21 cellular contexts compared by ENCODE assay signal in the genomic region with DNA sequence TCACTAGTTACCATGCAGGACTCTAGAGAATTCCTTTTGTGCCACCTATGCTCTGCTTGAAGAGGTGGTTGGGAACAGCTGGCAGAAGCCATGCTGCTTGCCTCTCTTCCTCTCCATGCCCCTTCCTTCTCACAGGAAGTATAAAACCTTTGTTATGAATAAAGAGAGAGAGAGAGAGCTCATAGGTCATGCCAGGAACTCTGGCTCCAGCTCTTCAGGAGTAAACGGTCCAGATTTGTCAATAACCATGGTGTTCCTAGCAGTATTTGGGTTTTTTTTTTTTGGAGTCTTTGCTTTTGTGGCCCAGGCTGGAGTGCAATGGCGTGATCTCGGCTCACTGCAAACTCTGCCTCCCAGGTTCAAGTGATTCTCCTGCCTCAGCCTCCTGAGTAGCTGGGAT.
DNase-seq lines count a peak whose midpoint lies in the region; ATAC-seq, FAIRE-seq and TF ChIP-seq lines count a peak whose summit lies in the region.
"Had no signal": no experiment of that assay in that cellular context is flagged by ENCODE, and none has a peak within 500 bp of the region (broad histone marks: within the 10 kb centered on the region; RNA-seq: fewer than 3 reads in every experiment).

No MANE protein-coding gene starts in this region.

- H3K9ac ChIP-seq in keratinocyte (ENCODE audit: control insufficient read depth, extremely low read depth, insufficient read depth, low read length), result no peak overlapping the region
- H3K9ac ChIP-seq: BLaER1 had no signal

- H3K27ac ChIP-seq in keratinocyte (ENCODE audit: control insufficient read depth, insufficient read depth, low read length), result no peak overlapping the region
- H3K27ac ChIP-seq: BLaER1, C4-2B had no signal

- no peak for TF ChIP-seq CTCF in keratinocyte (optimal IDR thresholded peaks at IDR 0.05 in 1 of 3, IDR thresholded peaks at IDR 0.05 in 1 of 3, conservative IDR thresholded peaks at IDR 0.05 in 1 of 3; ENCODE audit: extremely low read depth in 1 of 3, insufficient read depth in 2 of 3, low read length in 3 of 3)

- no peaks in the 10 kb centered on the region for H4K20me1 ChIP-seq in keratinocyte (ENCODE audit: control insufficient read depth, extremely low read depth, insufficient read depth, low read length)
- H4K20me1 ChIP-seq: BLaER1 had no signal

- no peaks in the 10 kb centered on the region for H3K27me3 ChIP-seq in keratinocyte (ENCODE audit: control insufficient read depth, extremely low read depth, insufficient read depth, low read length)
- H3K27me3 ChIP-seq: BLaER1 had no signal

- H3K36me3 ChIP-seq in keratinocyte (ENCODE audit: control insufficient read depth in 2 of 2, extremely low read depth in 1 of 2, insufficient read depth in 2 of 2, low read length in 2 of 2), result no peaks in the 10 kb centered on the region
- H3K36me3 ChIP-seq: BLaER1, HAP-1 had no signal

- FAIRE-seq in keratinocyte (lab: Jason Lieb, UNC), result no peak
- FAIRE-seq: A204.1, D721Med, GM12878, H54 had no signal

- dilution Hi-C loops in keratinocyte (cut with MboI; ENCODE audit: extremely low pct_ligation_motif_present, low sequenced_read_pairs), result no loop called here

- no peaks in the 10 kb centered on the region for H3K79me2 ChIP-seq in keratinocyte (ENCODE audit: control insufficient read depth, insufficient read depth, low read length)

- H3K4me1 ChIP-seq in keratinocyte (ENCODE audit: control insufficient read depth, extremely low read depth, insufficient read depth, low read length), result peaks cover 15% of the 10 kb centered on the region
- H3K4me1 ChIP-seq: BLaER1, HAP-1 had no signal

- ATAC-seq in HG03469 (IDR thresholded peaks at IDR 0.05; ENCODE audit: unreplicated experiment), result no peak
- ATAC-seq: GM12878 had no signal

- H3K9me1 ChIP-seq in keratinocyte (ENCODE audit: control insufficient read depth, extremely low read depth, insufficient read depth, low read length), result no peaks in the 10 kb centered on the region

- H2AFZ ChIP-seq in keratinocyte (ENCODE audit: control insufficient read depth, low read length), result peak overlapping the region; percentile 22

- DNase-seq in NCI-H69 (lab: John Stamatoyannopoulos, UW) (peak; percentile 1), keratinocyte (ENCODE audit: low read depth, low spot score) (no peak), mesenteric fat pad (ENCODE audit: low spot score) (peak; percentile 1), A172 (ENCODE audit: low spot score) (no peak)
- no peak for DNase-seq in activated CD4-positive, CD25-positive, alpha-beta regulatory T cell treated with anti-CD3 and anti-CD28 coated beads, Interleukin-2, amount 50 U/mL, for 72 hours
- DNase-seq: CD4-positive, alpha-beta T cell; CD8-positive, alpha-beta memory T cell; DMS 273 treated with DMSO at 0.1 percent for 48 hours; DMS79; EL; GDM1; GOT3; HFFc6 had no signal

- no peaks in the 10 kb centered on the region for H3K9me3 ChIP-seq in keratinocyte (ENCODE audit: control insufficient read depth, low read depth, low read length)
- H3K9me3 ChIP-seq: BLaER1, HAP-1 had no signal

- no peak overlapping the region for H3K4me2 ChIP-seq in keratinocyte (ENCODE audit: control insufficient read depth, extremely low read depth, insufficient read depth, low read depth, low read length)
- H3K4me2 ChIP-seq: BLaER1 had no signal

- no peak overlapping the region for H3K4me3 ChIP-seq in keratinocyte (ENCODE audit: control insufficient read depth in 2 of 3, extremely low read depth in 1 of 3, insufficient read depth in 2 of 3, low read depth in 1 of 3, low read length in 3 of 3)
- H3K4me3 ChIP-seq: BLaER1, GM12878, HAP-1 had no signal

Comparison
In these comparisons a context has a peak if more than half of its experiments do, and no peak if none do; other contexts are left out.
1. DNase-seq: peak in NCI-H69 (single experiment) and mesenteric fat pad (single experiment); none in keratinocyte (single experiment), A172 (single experiment) and activated CD4-positive, CD25-positive, alpha-beta regulatory T cell treated with anti-CD3 and anti-CD28 coated beads, Interleukin-2, amount 50 U/mL, for 72 hours (single experiment).